8 cellular contexts compared by ENCODE assay signal in the genomic region with DNA sequence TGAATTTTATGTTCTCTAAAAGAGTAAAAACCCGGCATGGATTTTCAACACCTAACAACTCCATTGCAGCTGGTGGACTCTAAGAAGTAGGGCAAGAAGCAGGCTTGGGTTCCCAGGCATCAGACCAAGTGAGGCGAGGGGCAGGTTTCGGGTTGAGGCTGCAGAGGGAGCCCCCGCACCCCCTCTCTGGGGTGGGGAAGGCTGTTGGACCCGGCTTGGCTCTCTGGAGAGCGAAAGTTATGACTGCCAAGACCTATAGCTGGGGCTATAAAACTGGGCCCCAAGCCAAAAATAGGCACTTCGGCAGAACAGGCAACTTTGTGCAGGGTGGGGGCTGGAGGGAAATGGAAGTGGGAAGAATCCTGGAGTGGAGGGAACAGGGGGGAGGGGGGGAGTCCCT. TPM values are rescaled to one million over a fixed set of nuclear protein-coding genes. Genes with fewer than 3 reads are reported as not detected.
DNase-seq lines count a peak whose midpoint lies in the region; ATAC-seq and TF ChIP-seq lines count a peak whose summit lies in the region.
"Not testable (repeated sequence)": the region's sequence is repeated elsewhere in the genome, so short reads cannot be mapped to it uniquely, and the experiment has no call there.

No MANE protein-coding gene starts in this region.

- H3K4me1 ChIP-seq in Loucy (ENCODE audit: insufficient read depth, low read length, poor library complexity, severe bottlenecking); rectal smooth muscle tissue (ENCODE audit: control insufficient read depth, insufficient read depth, low read length): not testable (repeated sequence)
- H3K4me1 ChIP-seq in esophagus squamous epithelium (peaks cover 9 to 42% (median 12%) of the 10 kb centered on the region in 3 donors), mesenchymal stem cell (ENCODE audit: control insufficient read depth, insufficient read depth, low read depth, low read length) (peaks cover 14% of the 10 kb centered on the region), upper lobe of left lung (peaks cover 12 to 54% (median 22%) of the 10 kb centered on the region in 4 donors)

- H3K27me3 ChIP-seq in Loucy (ENCODE audit: insufficient read depth, low read length, poor library complexity, severe bottlenecking); rectal smooth muscle tissue (ENCODE audit: control insufficient read depth, insufficient read depth, low read length): not testable (repeated sequence)
- H3K27me3 ChIP-seq in esophagus squamous epithelium (peaks cover 0 to 46% (median 0%) of the 10 kb centered on the region in 4 donors), mesenchymal stem cell (ENCODE audit: control insufficient read depth in 1 of 2, insufficient read depth in 1 of 2, low read length in 2 of 2) (peaks cover 0 to 20% of the 10 kb centered on the region in 2 experiments), upper lobe of left lung (peaks cover 0 to 16% (median 6%) of the 10 kb centered on the region in 4 donors)

- H3K9ac ChIP-seq in Loucy (ENCODE audit: low read depth, low read length, poor library complexity, severe bottlenecking), result peak overlapping the region; percentile 93
- peak overlapping the region; percentile 36 for H3K9ac ChIP-seq in mesenchymal stem cell (ENCODE audit: low read length)
- not testable (repeated sequence) for H3K9ac ChIP-seq in rectal smooth muscle tissue (ENCODE audit: low read length)

- DNase-seq in DMS 273 (lab: John Stamatoyannopoulos, UW; ENCODE audit: unreplicated experiment) (peak; percentile 38), astrocyte of the spinal cord (ENCODE audit: low read depth, low spot score) (peak; percentile 15)
- not testable (repeated sequence) for DNase-seq in WTC11 (ENCODE audit: low spot score); esophagus squamous epithelium (lab: John Stamatoyannopoulos, UW); mesenchymal stem cell; upper lobe of left lung

- POLR2A ChIA-PET in WTC11 (lab: Charles Lee), result interaction anchor here (0.9 kb wide), 1 partner anchor 42 kb away, joined by 4 read pairs; no protein-coding TSS in a partner anchor

- not testable (repeated sequence) for H3K4ac ChIP-seq in mesenchymal stem cell (ENCODE audit: low read depth in 1 of 2, low read length in 2 of 2)

- 18 to 24% methylated on average over 4 to 5 of the region's 7 CpGs for WGBS in esophagus squamous epithelium, 2 donors
- WGBS in mesenchymal stem cell, result 56% methylated on average over 6 of the region's 7 CpGs
- WGBS in upper lobe of left lung, 2 donors, result 13 to 40% methylated on average over 3 to 4 of the region's 7 CpGs

- not testable (repeated sequence) for ATAC-seq in WTC11
- peak in 1 of 2 donors; percentile 5 for ATAC-seq in upper lobe of left lung (ENCODE audit: low FRiP score in 2 of 2)

- not testable (repeated sequence) for H3K18ac ChIP-seq in mesenchymal stem cell (ENCODE audit: low read depth in 1 of 2, low read length in 2 of 2)

- not testable (repeated sequence) for H4K8ac ChIP-seq in mesenchymal stem cell (ENCODE audit: low read length)

- H4K91ac ChIP-seq in mesenchymal stem cell (ENCODE audit: low read length), result not testable (repeated sequence)

- H3K9me3 ChIP-seq in Loucy (ENCODE audit: insufficient read depth, low read depth, low read length); esophagus squamous epithelium; mesenchymal stem cell (ENCODE audit: control insufficient read depth, low read length); upper lobe of left lung: not testable (repeated sequence)

- not testable (repeated sequence) for TF ChIP-seq CTCF in Loucy (conservative IDR thresholded peaks at IDR 0.05; ENCODE audit: low read length); WTC11 (IDR thresholded peaks at IDR 0.05); astrocyte of the spinal cord (IDR thresholded peaks at IDR 0.05; ENCODE audit: low read depth, low read length); esophagus squamous epithelium (IDR thresholded peaks at IDR 0.05); upper lobe of left lung (IDR thresholded peaks at IDR 0.05)

- not testable (repeated sequence) for H3K36me3 ChIP-seq in Loucy (ENCODE audit: insufficient read depth, low read length); esophagus squamous epithelium; mesenchymal stem cell (ENCODE audit: control insufficient read depth in 1 of 2, insufficient read depth in 2 of 2, low read depth in 1 of 2, low read length in 2 of 2); rectal smooth muscle tissue (ENCODE audit: control insufficient read depth, insufficient read depth, low read length); upper lobe of left lung

- in situ Hi-C loops in astrocyte of the spinal cord (cut with HindIII; ENCODE audit: low sequenced_read_pairs), result not testable (repeated sequence)

- peaks cover 33% of the 10 kb centered on the region for H3K27me3 Mint-ChIP-seq in WTC11 (ENCODE audit: low read depth)

- TF ChIP-seq POLR2A in esophagus squamous epithelium (IDR thresholded peaks at IDR 0.05); upper lobe of left lung (IDR thresholded peaks at IDR 0.05): not testable (repeated sequence)

- H2BK5ac ChIP-seq in mesenchymal stem cell (ENCODE audit: low read depth, low read length, poor library complexity, severe bottlenecking), result not testable (repeated sequence)

- peak overlapping the region; percentile 94 for H2AFZ ChIP-seq in Loucy (ENCODE audit: low read length)
- peak overlapping the region; percentile 66 for H2AFZ ChIP-seq in mesenchymal stem cell (ENCODE audit: low read depth, low read length)

- peak overlapping the region; percentile 81 for H3K4me2 ChIP-seq in Loucy (ENCODE audit: low read depth, low read length, poor library complexity, severe bottlenecking)
- H3K4me2 ChIP-seq in mesenchymal stem cell (ENCODE audit: low read length, poor library complexity, severe bottlenecking), result not testable (repeated sequence)

- not testable (repeated sequence) for H2BK12ac ChIP-seq in mesenchymal stem cell (ENCODE audit: low read length in 2 of 2)

- not testable (repeated sequence) for H2BK15ac ChIP-seq in mesenchymal stem cell (ENCODE audit: low read depth, poor library complexity, severe bottlenecking)

- H3K9me3 Mint-ChIP-seq in WTC11, result not testable (repeated sequence)

- H3K4me3 ChIP-seq in Loucy (ENCODE audit: low read length, poor library complexity, severe bottlenecking) (peak overlapping the region; percentile 90), astrocyte of the spinal cord (ENCODE audit: low read depth, low read length) (peak overlapping the region; percentile 13), esophagus squamous epithelium (peak overlapping the region in 3 of 4 donors; percentile 63 to 85 (median 78)), mesenchymal stem cell (ENCODE audit: insufficient read depth in 1 of 2, low read depth in 1 of 2, low read length in 2 of 2) (peak overlapping the region in 1 of 2 experiments; percentile 75), rectal smooth muscle tissue (ENCODE audit: low read length) (peak overlapping the region; percentile 74), upper lobe of left lung (peak overlapping the region in 3 of 4 donors; percentile 65 to 80 (median 69))

- H3K23ac ChIP-seq in mesenchymal stem cell (ENCODE audit: low read length in 2 of 2), result not testable (repeated sequence)

- not testable (repeated sequence) for H2AK5ac ChIP-seq in mesenchymal stem cell (ENCODE audit: low read length, severe bottlenecking)

- peak overlapping the region; percentile 83 for H3K4me3 Mint-ChIP-seq in WTC11

- H3F3A ChIP-seq in Loucy (ENCODE audit: low read depth), result not testable (repeated sequence)

- intact Hi-C loops in esophagus squamous epithelium (cut with DNase I), result loop anchor here (10.0 kb wide), 1 partner anchor 137 kb away; no protein-coding TSS in a partner anchor

- not testable (repeated sequence) for H4K20me1 ChIP-seq in Loucy (ENCODE audit: insufficient read depth, low read length, poor library complexity, severe bottlenecking)

- CTCF ChIA-PET in WTC11 (lab: Charles Lee), result not testable (repeated sequence)

- peaks cover 26% of the 10 kb centered on the region for H3K79me2 ChIP-seq in Loucy (ENCODE audit: insufficient read depth, low read length)

- peak overlapping the region in 1 of 4 donors; percentile 83 for H3K27ac ChIP-seq in esophagus squamous epithelium
- not testable (repeated sequence) for H3K27ac ChIP-seq in mesenchymal stem cell (ENCODE audit: low read length, poor library complexity, severe bottlenecking); upper lobe of left lung
- peak overlapping the region; percentile 51 for H3K27ac ChIP-seq in rectal smooth muscle tissue (ENCODE audit: low read depth, low read length)

- not testable (repeated sequence) for H3K9me2 ChIP-seq in Loucy (replicated peaks; ENCODE audit: low read depth, low read length)

- H3K79me1 ChIP-seq in mesenchymal stem cell (replicated peaks; ENCODE audit: low read length, poor library complexity, severe bottlenecking), result not testable (repeated sequence)

- H3K27ac Mint-ChIP-seq in WTC11, result not testable (repeated sequence)

- not testable (repeated sequence) for H3K36me3 Mint-ChIP-seq in WTC11

- peaks cover 40% of the 10 kb centered on the region for H3K4me1 Mint-ChIP-seq in WTC11

- H3K14ac ChIP-seq in mesenchymal stem cell (ENCODE audit: low read length in 2 of 2), result not testable (repeated sequence)

- not testable (repeated sequence) for H2BK120ac ChIP-seq in mesenchymal stem cell (ENCODE audit: low read depth, low read length)

- not testable (repeated sequence) for TF ChIP-seq EP300 in upper lobe of left lung (IDR thresholded peaks at IDR 0.05)

RNA-seq across cellular contexts. Expression of gene ADGRL1, which starts 1.8 kb away (rescaled TPM):
- total RNA-seq in WTC11 (2021), result 128 to 140 TPM (median 140 TPM) in 3 replicates
- total RNA-seq in esophagus squamous epithelium, result 10 to 100 TPM in 2 of 4 donors, 1 to 10 TPM in 2; 6.2 to 21.5 (median 10.7) TPM
- 8.3 TPM for polyA plus RNA-seq in mesenchymal stem cell (2013, experiment 1 of 2)
- 9.0 TPM for polyA plus RNA-seq in mesenchymal stem cell (2013, experiment 2 of 2)
- 10 to 100 TPM; 23.5 to 33.2 (median 27.4) TPM for total RNA-seq in upper lobe of left lung
